Comparison of ENCODE assay signal across 11 cellular contexts in the genomic region with DNA sequence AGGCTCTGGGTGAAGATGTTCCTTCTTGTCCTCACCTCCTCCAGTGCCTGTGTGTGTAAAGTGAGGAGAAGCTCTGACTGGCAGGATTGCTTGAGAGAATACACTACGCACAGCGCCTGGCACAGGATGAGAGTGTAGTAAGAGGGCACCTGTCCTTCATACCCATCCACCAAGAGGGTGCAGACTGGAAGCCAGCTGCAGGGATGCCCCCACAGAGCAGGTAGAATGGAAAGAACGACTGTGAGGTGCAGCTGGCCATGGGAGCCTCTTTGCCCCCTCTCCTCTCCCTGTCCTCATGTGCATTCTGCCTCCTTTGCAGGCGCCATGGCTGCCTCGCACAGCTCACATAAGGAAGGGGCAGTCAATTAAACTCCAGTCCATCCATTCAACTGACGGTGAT. TPM values are rescaled to one million over a fixed set of nuclear protein-coding genes. Genes with fewer than 3 reads are reported as not detected.
DNase-seq lines count a peak whose midpoint lies in the region; ATAC-seq and TF ChIP-seq lines count a peak whose summit lies in the region.
"Had no signal": no experiment of that assay in that cellular context is flagged by ENCODE, and none has a peak within 500 bp of the region (broad histone marks: within the 10 kb centered on the region; RNA-seq: fewer than 3 reads in every experiment).

No MANE protein-coding gene starts in this region.

- peaks cover 25% of the 10 kb centered on the region for H3K36me3 ChIP-seq in IMR-90 (ENCODE audit: control insufficient read depth, insufficient read depth, low read length)
- peaks cover 6 to 79% (median 39%) of the 10 kb centered on the region in 3 donors for H3K36me3 ChIP-seq in tibial artery

- in situ Hi-C loops in IMR-90 (cut with MboI; ENCODE audit: low sequenced_read_pairs), result no loop called here

- H3K36me3 Mint-ChIP-seq in brain, result peaks cover 55% of the 10 kb centered on the region
- H3K36me3 Mint-ChIP-seq in stimulated activated naive B cell treated with anti-CD40 and anti-IgM and Interleukin-4, amounts not matched to agents 10 μg/mL and 1 μg/mL and 100 μg/mL, for 72 hours, result peaks cover 50 to 76% of the 10 kb centered on the region in 2 donors

- H3K4me1 ChIP-seq in IMR-90 (ENCODE audit: control insufficient read depth, insufficient read depth, low read length), result peaks cover 5% of the 10 kb centered on the region; the same call in 1 of the 2 replicates
- H3K4me1 ChIP-seq in tibial artery, result peaks cover 0 to 31% (median 16%) of the 10 kb centered on the region in 4 donors

- TF ChIP-seq POLR2A in IMR-90 (IDR thresholded peaks at IDR 0.05; ENCODE audit: low read depth, low read length), result no peak

- no peak overlapping the region for H2BK120ac ChIP-seq in IMR-90 (ENCODE audit: low read depth, low read length)

- WGBS in IMR-90 (ENCODE audit: extremely low coverage in 2 of 2, insufficient read length in 1 of 2), 2 experiments, result 67% methylated on average over 1 of the region's 6 CpGs; no CpG with 5 or more reads in 1 of the 2 experiments

- H3K27ac ChIP-seq in IMR-90 (ENCODE audit: insufficient read depth, low read length) (no peak overlapping the region), VCaP (peak overlapping the region; percentile 93), tibial artery (peak overlapping the region in 1 of 2 donors; percentile 58)

- ATAC-seq in IMR-90 (ENCODE audit: low read depth) (no peak), GM21515 (IDR thresholded peaks at IDR 0.05; ENCODE audit: unreplicated experiment) (no peak)
- ATAC-seq in stimulated activated naive B cell treated with anti-CD40 and anti-IgM and Interleukin-4, amounts not matched to agents 10 μg/mL and 1 μg/mL and 100 μg/mL, for 72 hours (replicated peaks), result no peak

- no peak overlapping the region for H3K14ac ChIP-seq in IMR-90 (replicated peaks; ENCODE audit: low read depth, low read length)

- H3K79me1 ChIP-seq in IMR-90 (ENCODE audit: low read depth in 1 of 2, low read length in 2 of 2), result no peaks in the 10 kb centered on the region

- no peak overlapping the region for H2BK5ac ChIP-seq in IMR-90 (ENCODE audit: low read depth, low read length, poor library complexity, severe bottlenecking)

- no peaks in the 10 kb centered on the region for H3K27me3 Mint-ChIP-seq in brain
- no peaks in the 10 kb centered on the region for H3K27me3 Mint-ChIP-seq in stimulated activated naive B cell treated with anti-CD40 and anti-IgM and Interleukin-4, amounts not matched to agents 10 μg/mL and 1 μg/mL and 100 μg/mL, for 72 hours
- H3K27me3 Mint-ChIP-seq: naive B cell, progenitor cell of endocrine pancreas had no signal

- peak overlapping the region; percentile 74 for H2AK9ac ChIP-seq in IMR-90 (replicated peaks; ENCODE audit: low read depth, low read length, poor library complexity)

- intact Hi-C loops in IMR-90 (cut with micrococcal nuclease) (no loop called here), tibial artery (cut with DNase I; ENCODE audit: low total_unique reads) (loop anchor here (10.0 kb wide), 2 partner anchors 315 to 455 kb away; no protein-coding TSS in a partner anchor)

- H3K56ac ChIP-seq in IMR-90 (ENCODE audit: extremely low read depth, insufficient read depth, low read length), result no peak overlapping the region

- no peak overlapping the region for H3K4ac ChIP-seq in IMR-90 (ENCODE audit: low read depth, low read length)

- H3K9ac ChIP-seq in IMR-90 (ENCODE audit: low read depth, low read length), result no peak overlapping the region

- CTCF ChIA-PET in IMR-90 (lab: Yijun Ruan, JAX), result interaction anchor here (0.6 to 1.3 kb wide), 9 partner anchors 9 to 490 kb away, joined by 3 read pairs; no protein-coding TSS in a partner anchor

- no peak overlapping the region for H2BK15ac ChIP-seq in IMR-90 (ENCODE audit: low read depth, low read length)

- dilution Hi-C loops in IMR-90 (cut with HindIII; ENCODE audit: low sequenced_read_pairs, unreplicated experiment), result no loop called here

- H4K8ac ChIP-seq in IMR-90 (ENCODE audit: low read depth in 2 of 2, low read length in 2 of 2), result no peak overlapping the region

- no peak for TF ChIP-seq CTCF in IMR-90 (conservative IDR thresholded peaks at IDR 0.05; ENCODE audit: low read depth, low read length)
- TF ChIP-seq CTCF in VCaP (conservative IDR thresholded peaks at IDR 0.05), result no peak
- TF ChIP-seq CTCF in brain (conservative IDR thresholded peaks at IDR 0.05), result no peak
- TF ChIP-seq CTCF in tibial artery (IDR thresholded peaks at IDR 0.05), result no peak

- H3K9me3 ChIP-seq in IMR-90 (ENCODE audit: control insufficient read depth, insufficient read depth, low read length) (no peaks in the 10 kb centered on the region), tibial artery (no peaks in the 10 kb centered on the region)
- H3K9me3 ChIP-seq: suprapubic skin had no signal

- no peak overlapping the region for H3K4me3 Mint-ChIP-seq in brain
- no peak overlapping the region for H3K4me3 Mint-ChIP-seq in stimulated activated naive B cell treated with anti-CD40 and anti-IgM and Interleukin-4, amounts not matched to agents 10 μg/mL and 1 μg/mL and 100 μg/mL, for 72 hours

- no peak overlapping the region for H3K4me3 ChIP-seq in IMR-90 (ENCODE audit: insufficient read depth, low read depth, low read length)
- no peak overlapping the region for H3K4me3 ChIP-seq in tibial artery
- H3K4me3 ChIP-seq: smooth muscle cell, suprapubic skin had no signal

- no peak for DNase-seq in IMR-90
- DNase-seq in stimulated activated naive B cell treated with anti-CD40 and anti-IgM and Interleukin-4, amounts not matched to agents 10 μg/mL and 1 μg/mL and 100 μg/mL, for 72 hours, result no peak
- DNase-seq in tibial artery, result no peak
- no peak for DNase-seq in stimulated activated CD4-positive, alpha-beta T cell treated with anti-CD3 and anti-CD28 coated beads, Interleukin-2, amount 100 ng/mL, for 48 hours

- H3K4me2 ChIP-seq in IMR-90 (ENCODE audit: low read depth, low read length), result no peak overlapping the region
- H3K4me2 ChIP-seq: smooth muscle cell had no signal

- peaks cover 6% of the 10 kb centered on the region; the same call in 1 of the 2 replicates for H4K20me1 ChIP-seq in IMR-90 (ENCODE audit: insufficient read depth, low read length)

- POLR2A ChIA-PET in IMR-90 (lab: Charles Lee; ENCODE audit: unreplicated experiment), result no interaction called here

- H3K18ac ChIP-seq in IMR-90 (ENCODE audit: low read depth, low read length), result no peak overlapping the region

- H3K9me3 Mint-ChIP-seq in brain, result no peaks in the 10 kb centered on the region
- H3K9me3 Mint-ChIP-seq in stimulated activated naive B cell treated with anti-CD40 and anti-IgM and Interleukin-4, amounts not matched to agents 10 μg/mL and 1 μg/mL and 100 μg/mL, for 72 hours, result no peaks in the 10 kb centered on the region
- H3K9me3 Mint-ChIP-seq: naive B cell had no signal

- H3K4me1 Mint-ChIP-seq in brain, result peaks cover 43% of the 10 kb centered on the region
- peaks cover 29 to 57% of the 10 kb centered on the region in 2 donors for H3K4me1 Mint-ChIP-seq in stimulated activated naive B cell treated with anti-CD40 and anti-IgM and Interleukin-4, amounts not matched to agents 10 μg/mL and 1 μg/mL and 100 μg/mL, for 72 hours

- H2AK5ac ChIP-seq in IMR-90 (ENCODE audit: low read depth, low read length), result no peak overlapping the region

- no peak for TF ChIP-seq RAD21 in IMR-90 (IDR thresholded peaks at IDR 0.05; ENCODE audit: low read length)

- H3K27me3 ChIP-seq in IMR-90 (ENCODE audit: control insufficient read depth, insufficient read depth, low read length) (no peaks in the 10 kb centered on the region), tibial artery (no peaks in the 10 kb centered on the region)
- H3K27me3 ChIP-seq: suprapubic skin had no signal

- peaks cover 2% of the 10 kb centered on the region; the same call in 1 of the 2 replicates for H3K9me1 ChIP-seq in IMR-90 (ENCODE audit: insufficient read depth, low read length)

- peak overlapping the region in 4 of 5 experiments; percentile 89 to 100 (median 99) for H3K27ac Mint-ChIP-seq in brain
- H3K27ac Mint-ChIP-seq in stimulated activated naive B cell treated with anti-CD40 and anti-IgM and Interleukin-4, amounts not matched to agents 10 μg/mL and 1 μg/mL and 100 μg/mL, for 72 hours, result peak overlapping the region; percentile 62

- no peak overlapping the region for H4K91ac ChIP-seq in IMR-90 (ENCODE audit: insufficient read depth, low read depth, low read length)

- no peak overlapping the region for H2BK20ac ChIP-seq in IMR-90 (ENCODE audit: low read depth, low read length)

- H3K23ac ChIP-seq in IMR-90 (ENCODE audit: low read depth, low read length), result no peak overlapping the region

- no peak overlapping the region for H4K5ac ChIP-seq in IMR-90 (ENCODE audit: low read depth, low read length)

- no TSS peak for BruUV-seq in IMR-90 (replicated peaks; lab: Mats Ljungman, UMichigan)

- H2AFZ ChIP-seq in IMR-90 (replicated peaks; ENCODE audit: low read length, poor library complexity), result no peak overlapping the region

TF ChIP-seq in IMR-90, 13 proteins besides CTCF, POLR2A, EP300 and RAD21 (continues in another document):
- TF ChIP-seq MXI1 (IDR thresholded peaks at IDR 0.05; ENCODE audit: borderline replicate concordance, low read depth, low read length) (no peak), BHLHE40 (IDR thresholded peaks at IDR 0.05; ENCODE audit: low read depth, low read length) (no peak), RFX5 (IDR thresholded peaks at IDR 0.05; ENCODE audit: low read depth, low read length) (no peak), SMC3 (IDR thresholded peaks at IDR 0.05; ENCODE audit: low read depth, low read length) (no peak), MAZ (IDR thresholded peaks at IDR 0.05; ENCODE audit: borderline replicate concordance, low read depth, low read length) (no peak)
- TF ChIP-seq, protein P1, sequence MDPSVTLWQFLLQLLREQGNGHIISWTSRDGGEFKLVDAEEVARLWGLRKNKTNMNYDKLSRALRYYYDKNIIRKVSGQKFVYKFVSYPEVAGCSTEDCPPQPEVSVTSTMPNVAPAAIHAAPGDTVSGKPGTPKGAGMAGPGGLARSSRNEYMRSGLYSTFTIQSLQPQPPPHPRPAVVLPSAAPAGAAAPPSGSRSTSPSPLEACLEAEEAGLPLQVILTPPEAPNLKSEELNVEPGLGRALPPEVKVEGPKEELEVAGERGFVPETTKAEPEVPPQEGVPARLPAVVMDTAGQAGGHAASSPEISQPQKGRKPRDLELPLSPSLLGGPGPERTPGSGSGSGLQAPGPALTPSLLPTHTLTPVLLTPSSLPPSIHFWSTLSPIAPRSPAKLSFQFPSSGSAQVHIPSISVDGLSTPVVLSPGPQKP (IDR thresholded peaks at IDR 0.05; ENCODE audit: borderline replicate concordance, low read depth, low read length), result no peak

RNA-seq across cellular contexts. Expression of a gene that starts 12.3 kb away (rescaled TPM):
- total RNA-seq in IMR-90 (2012; rRNA removed), result 0.28 and 0.36 TPM in 2 replicates
- polyA plus RNA-seq in IMR-90 (2012; rRNA removed), result 0.70 and 1.3 TPM in 2 replicates
- polyA plus RNA-seq in IMR-90 (2012; cell fraction: cytosol; rRNA removed), result 1.00 and 2.2 TPM in 2 replicates
- 4.6 and 5.7 TPM in 2 replicates for polyA plus RNA-seq in IMR-90 (2012; cell fraction: nucleus; rRNA removed; ENCODE audit: low replicate concordance)
- 1.5 TPM for polyA plus RNA-seq in brain (ENCODE audit: insufficient read depth, low read depth, low replicate concordance)
- total RNA-seq: smooth muscle cell had no signal
